ENCODE assay signal across 21 cellular contexts in genomic region chr15:27831384-27832262, GRCh38.
"Had no signal": no experiment of that assay in that cellular context is flagged by ENCODE, and none has a peak within 500 bp of the region (broad histone marks: within the 10 kb centered on the region; RNA-seq: fewer than 3 reads in every experiment).

No MANE protein-coding gene starts in this region.

- H3K4me3 Mint-ChIP-seq: activated CD4-positive, alpha-beta memory T cell treated with anti-CD3 and anti-CD28 coated beads for 36 hours; central memory CD8-positive, alpha-beta T cell; nephron had no signal

- H3K27ac Mint-ChIP-seq: activated CD4-positive, alpha-beta memory T cell treated with anti-CD3 and anti-CD28 coated beads for 36 hours; nephron had no signal

- H3K4me1 Mint-ChIP-seq: central memory CD8-positive, alpha-beta T cell had no signal

- ATAC-seq: left ventricle myocardium superior had no signal

- DNase-seq: activated CD4-positive, alpha-beta memory T cell treated with anti-CD3 and anti-CD28 coated beads for 36 hours; activated CD4-positive, alpha-beta T cell treated with anti-CD3 and anti-CD28 coated beads for 48 hours; activated gamma-delta T cell; activated naive CD4-positive, alpha-beta T cell treated with anti-CD3 and anti-CD28 coated beads, Interleukin-2, amount 50 U/mL, for 16 hours; activated T-cell treated with anti-CD3 and anti-CD28 coated beads, Interleukin-2, amount 50 U/mL, for 48 hours; cortex of kidney; hippocampal formation; kidney glomerular epithelial cell; left ventricle myocardium superior; nucleus accumbens; posterior cingulate gyrus; sigmoid colon; SK-N-SH; stimulated activated CD4-positive, alpha-beta T cell treated with anti-CD3 and anti-CD28 coated beads, Interleukin-15, amount 100 ng/mL, for 24 hours; stimulated activated naive CD4-positive, alpha-beta T cell; testis; trophoblast cell had no signal

- H3K4me3 ChIP-seq: ascending aorta, sigmoid colon, smooth muscle cell, testis had no signal

- H3K27me3 ChIP-seq: ascending aorta, sigmoid colon, testis had no signal

- H3K27ac ChIP-seq: ascending aorta, sigmoid colon, testis had no signal

- H3K27me3 Mint-ChIP-seq: activated CD4-positive, alpha-beta memory T cell treated with anti-CD3 and anti-CD28 coated beads for 36 hours; central memory CD8-positive, alpha-beta T cell had no signal

- H3K4me1 ChIP-seq: ascending aorta, sigmoid colon, testis had no signal

- H3K9me3 Mint-ChIP-seq: activated CD4-positive, alpha-beta memory T cell treated with anti-CD3 and anti-CD28 coated beads for 36 hours; nephron had no signal

- H3K9me3 ChIP-seq: ascending aorta, sigmoid colon, testis had no signal

- H3K36me3 ChIP-seq: ascending aorta, sigmoid colon had no signal

- H3K36me3 Mint-ChIP-seq: activated CD4-positive, alpha-beta memory T cell treated with anti-CD3 and anti-CD28 coated beads for 36 hours had no signal
